9 cellular contexts compared by ENCODE assay signal in genomic region chr2:190791347-190791982, GRCh38.
DNase-seq lines count a peak whose midpoint lies in the region; ATAC-seq lines count a peak whose summit lies in the region.
"Had no signal": no experiment of that assay in that cellular context is flagged by ENCODE, and none has a peak within 500 bp of the region (broad histone marks: within the 10 kb centered on the region; RNA-seq: fewer than 3 reads in every experiment).

No MANE protein-coding gene starts in this region.

- DNase-seq in NCI-H1105 treated with DMSO at 0.1 percent for 48 hours (lab: John Stamatoyannopoulos, UW) (peak; percentile 30), NCI-H1105 (lab: John Stamatoyannopoulos, UW) (no peak), head of caudate nucleus (peak in 39 of 42 donors; percentile 27 to 89 (median 53)), NCI-H526 (lab: John Stamatoyannopoulos, UW) (no peak), NCI-H187 (lab: John Stamatoyannopoulos, UW) (no peak)
- DNase-seq in activated CD8-positive, alpha-beta memory T cell treated with anti-CD3 and anti-CD28 coated beads, Interleukin-2, amount 50 U/mL, for 4 hours: peak; percentile 46
- peak; percentile 17 to 40 (median 37) for DNase-seq in stimulated activated CD4-positive, alpha-beta T cell treated with anti-CD3 and anti-CD28 coated beads, Interleukin-12 subunit alpha, Interleukin-12 subunit beta, amount 100 ng/mL, for 48 hours (ENCODE audit: low read depth in 2 of 3, low spot score in 1 of 3)

- intact Hi-C loops in head of caudate nucleus (cut with DNase I): no loop called here

- no peak for ATAC-seq in HG02938 (IDR thresholded peaks at IDR 0.05; ENCODE audit: unreplicated experiment)
- ATAC-seq: Panc1 had no signal

Comparison
In these comparisons a context has a peak if more than half of its experiments do, and no peak if none do; other contexts are left out.
1. DNase-seq: peak in NCI-H1105 treated with DMSO at 0.1 percent for 48 hours (single experiment), activated CD8-positive, alpha-beta memory T cell treated with anti-CD3 and anti-CD28 coated beads, Interleukin-2, amount 50 U/mL, for 4 hours (single experiment), head of caudate nucleus (39 of 42) and stimulated activated CD4-positive, alpha-beta T cell treated with anti-CD3 and anti-CD28 coated beads, Interleukin-12 subunit alpha, Interleukin-12 subunit beta, amount 100 ng/mL, for 48 hours (3 of 3); none in NCI-H1105 (single experiment), NCI-H526 (0 of 2) and NCI-H187 (0 of 2).